In genomic region chr18:72261562-72261961, GRCh38 we compare ENCODE assay signal across 17 cellular contexts.
"Had no signal": no experiment of that assay in that cellular context is flagged by ENCODE, and none has a peak within 500 bp of the region (broad histone marks: within the 10 kb centered on the region; RNA-seq: fewer than 3 reads in every experiment).

No MANE protein-coding gene starts in this region.

- H3K4me1 Mint-ChIP-seq: activated CD4-positive, alpha-beta memory T cell treated with anti-CD3 and anti-CD28 coated beads, Interleukin-2, amount 10 ng/mL, durations not matched to agents 7 days and 5 days; activated CD8-positive, alpha-beta memory T cell treated with anti-CD3 and anti-CD28 coated beads, Interleukin-2, amount 10 ng/mL, durations not matched to agents 7 days and 5 days; central memory CD8-positive, alpha-beta T cell; stimulated activated effector memory CD8-positive, alpha-beta T cell treated with anti-CD3 and anti-CD28 coated beads, Interleukin-12 subunit alpha, Interleukin-12 subunit beta, amount 100 ng/mL, for 72 hours had no signal

- ATAC-seq: activated CD8-positive, alpha-beta memory T cell treated with anti-CD3 and anti-CD28 coated beads, Interleukin-2, amount 10 ng/mL, durations not matched to agents 7 days and 5 days; left lung; sciatic nerve; stimulated activated effector memory CD8-positive, alpha-beta T cell treated with anti-CD3 and anti-CD28 coated beads, Interleukin-12 subunit alpha, Interleukin-12 subunit beta, amount 100 ng/mL, for 72 hours had no signal

- H3K9me3 ChIP-seq: left lung, stomach had no signal

- H3K36me3 Mint-ChIP-seq: activated CD8-positive, alpha-beta memory T cell treated with anti-CD3 and anti-CD28 coated beads, Interleukin-2, amount 10 ng/mL, durations not matched to agents 7 days and 5 days; stimulated activated effector memory CD8-positive, alpha-beta T cell treated with anti-CD3 and anti-CD28 coated beads, Interleukin-12 subunit alpha, Interleukin-12 subunit beta, amount 100 ng/mL, for 72 hours had no signal

- H3K27ac ChIP-seq: brain microvascular endothelial cell, coronary artery, left lung, stomach had no signal

- H3K27me3 ChIP-seq: brain microvascular endothelial cell, left lung, stomach had no signal

- H3K27ac Mint-ChIP-seq: activated CD4-positive, alpha-beta memory T cell treated with anti-CD3 and anti-CD28 coated beads, Interleukin-2, amount 10 ng/mL, durations not matched to agents 7 days and 5 days; activated CD8-positive, alpha-beta memory T cell treated with anti-CD3 and anti-CD28 coated beads, Interleukin-2, amount 10 ng/mL, durations not matched to agents 7 days and 5 days; activated naive CD4-positive, alpha-beta T cell treated with anti-CD3 and anti-CD28 coated beads for 36 hours; activated T-helper 2 cell treated with anti-CD3 and anti-CD28 coated beads, Interferon-gamma antibody, Interleukin-2, Interleukin-4, amounts not matched to agents 10 μg/mL and 5 μg/mL and 100 μg/mL, durations not matched to agents 14 hours and 24 hours and 36 hours; stimulated activated effector memory CD8-positive, alpha-beta T cell treated with anti-CD3 and anti-CD28 coated beads, Interleukin-12 subunit alpha, Interleukin-12 subunit beta, amount 100 ng/mL, for 72 hours had no signal

- H3K4me1 ChIP-seq: left lung, stomach had no signal

- H3K27me3 Mint-ChIP-seq: activated CD4-positive, alpha-beta memory T cell treated with anti-CD3 and anti-CD28 coated beads, Interleukin-2, amount 10 ng/mL, durations not matched to agents 7 days and 5 days; activated CD8-positive, alpha-beta memory T cell treated with anti-CD3 and anti-CD28 coated beads, Interleukin-2, amount 10 ng/mL, durations not matched to agents 7 days and 5 days; central memory CD8-positive, alpha-beta T cell had no signal

- H3K4me3 Mint-ChIP-seq: activated CD4-positive, alpha-beta memory T cell treated with anti-CD3 and anti-CD28 coated beads, Interleukin-2, amount 10 ng/mL, durations not matched to agents 7 days and 5 days; activated CD8-positive, alpha-beta memory T cell treated with anti-CD3 and anti-CD28 coated beads, Interleukin-2, amount 10 ng/mL, durations not matched to agents 7 days and 5 days; activated naive CD4-positive, alpha-beta T cell treated with anti-CD3 and anti-CD28 coated beads for 36 hours; central memory CD8-positive, alpha-beta T cell; stimulated activated effector memory CD8-positive, alpha-beta T cell treated with anti-CD3 and anti-CD28 coated beads, Interleukin-12 subunit alpha, Interleukin-12 subunit beta, amount 100 ng/mL, for 72 hours had no signal

- H3K36me3 ChIP-seq: brain microvascular endothelial cell, left lung, stomach had no signal

- DNase-seq: activated CD4-positive, alpha-beta memory T cell treated with anti-CD3 and anti-CD28 coated beads, Interleukin-2, amount 10 ng/mL, durations not matched to agents 7 days and 5 days; activated CD4-positive, alpha-beta T cell treated with anti-CD3 and anti-CD28 coated beads for 48 hours; activated CD4-positive, CD25-positive, alpha-beta regulatory T cell; activated CD8-positive, alpha-beta memory T cell treated with anti-CD3 and anti-CD28 coated beads, Interleukin-2, amount 10 ng/mL, durations not matched to agents 7 days and 5 days; activated naive CD4-positive, alpha-beta T cell treated with anti-CD3 and anti-CD28 coated beads for 36 hours; aorta; brain microvascular endothelial cell; foreskin melanocyte; left lung; stimulated activated CD4-positive, alpha-beta T cell treated with anti-CD3 and anti-CD28 coated beads, Interleukin-4, amount 100 ng/mL, for 24 hours; stomach; trophoblast cell had no signal

- H3K4me3 ChIP-seq: coronary artery, left lung, stomach had no signal

- H3K9me3 Mint-ChIP-seq: activated T-helper 2 cell treated with anti-CD3 and anti-CD28 coated beads, Interferon-gamma antibody, Interleukin-2, Interleukin-4, amounts not matched to agents 10 μg/mL and 5 μg/mL and 100 μg/mL, durations not matched to agents 14 hours and 24 hours and 36 hours had no signal
